In the genomic region with DNA sequence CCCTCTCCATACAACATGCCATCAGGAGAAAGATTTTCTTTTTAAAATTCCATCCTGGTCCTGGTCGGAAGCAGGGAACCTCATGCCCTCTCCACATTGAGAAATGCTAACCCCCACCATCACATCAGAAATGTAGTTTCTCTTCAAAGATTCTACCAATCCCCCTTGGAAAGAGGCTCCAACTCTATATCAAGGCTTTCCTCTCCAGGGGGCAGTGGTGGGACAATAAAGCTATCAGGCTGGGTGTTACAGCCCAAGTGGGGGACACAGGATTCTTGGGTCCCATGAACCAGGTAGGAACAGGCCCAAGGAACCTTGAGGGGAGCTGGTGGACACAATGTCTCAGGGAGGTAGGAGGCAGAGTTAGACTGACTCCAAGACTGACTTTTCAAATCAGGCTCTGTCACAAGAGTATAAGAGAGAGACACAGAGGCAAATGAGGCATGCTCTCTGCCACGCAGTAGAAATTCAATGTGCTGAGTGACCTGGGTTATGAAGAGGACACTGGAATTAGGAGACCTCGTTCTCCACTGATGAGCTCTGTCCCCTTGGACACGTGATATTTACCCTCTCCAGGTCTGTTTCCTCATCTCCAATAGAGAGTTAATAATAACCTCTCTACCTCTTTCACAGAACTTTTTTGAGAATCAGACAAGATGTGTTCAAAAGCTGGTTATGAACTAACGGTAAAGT, we compare ENCODE assay signal across 1 cellular context.
TF ChIP-seq lines count a peak whose summit lies in the region.

No MANE protein-coding gene starts in this region.

TF ChIP-seq in K562, 482 proteins besides CTCF, POLR2A, EP300 and RAD21:
- TF ChIP-seq RB1 (IDR thresholded peaks at IDR 0.05; ENCODE audit: low read depth) (no peak), SREBF2 (CRISPR knock-in tag; IDR thresholded peaks at IDR 0.05) (no peak), ZNF830 (CRISPR knock-in tag; IDR thresholded peaks at IDR 0.05) (no peak), GABPB1 (CRISPR knock-in tag; IDR thresholded peaks at IDR 0.05) (no peak), NUFIP1 (IDR thresholded peaks at IDR 0.05; ENCODE audit: partially characterized antibody) (no peak), RUNX1 (IDR thresholded peaks at IDR 0.05; ENCODE audit: low read depth) (no peak), MED1 (CRISPR knock-in tag; IDR thresholded peaks at IDR 0.05; ENCODE audit: borderline replicate concordance) (no peak), CTBP1 (IDR thresholded peaks at IDR 0.05; ENCODE audit: borderline replicate concordance) (no peak), TBP (optimal IDR thresholded peaks at IDR 0.05; ENCODE audit: low read depth, low read length) (no peak), TAL1 (IDR thresholded peaks at IDR 0.05) (no peak), YBX1 (IDR thresholded peaks at IDR 0.05) (no peak)
